ENCODE assay signal across 9 cellular contexts in the genomic region with DNA sequence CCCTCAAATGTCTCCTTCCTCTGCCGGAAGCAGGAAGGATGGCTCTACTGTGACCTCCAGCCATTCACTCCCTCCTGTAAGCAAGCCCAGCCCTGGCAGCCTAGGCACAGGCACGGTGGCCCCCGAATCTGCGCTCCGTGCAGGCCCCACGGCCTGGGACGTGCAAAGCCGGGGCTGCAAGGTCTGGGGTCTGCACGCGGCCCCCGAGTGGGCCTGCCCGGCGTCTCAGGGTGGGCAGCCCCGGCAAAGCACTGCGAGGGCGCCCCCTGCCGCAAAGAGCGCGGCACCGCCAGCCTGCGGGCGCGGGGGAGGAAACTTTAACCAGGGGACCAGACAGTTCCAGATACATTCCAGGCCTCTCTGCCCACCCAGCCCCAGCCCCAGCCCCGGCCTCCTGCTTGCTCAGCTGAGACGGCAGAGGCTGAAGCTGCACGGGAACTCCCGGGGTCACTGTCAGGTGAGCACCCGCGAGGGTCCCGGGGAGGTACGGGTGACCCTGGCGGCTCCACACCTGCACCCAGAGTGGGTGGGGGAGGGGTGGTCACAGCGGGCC.
DNase-seq lines count a peak whose midpoint lies in the region; ATAC-seq and TF ChIP-seq lines count a peak whose summit lies in the region.
"Had no signal": no experiment of that assay in that cellular context is flagged by ENCODE, and none has a peak within 500 bp of the region (broad histone marks: within the 10 kb centered on the region; RNA-seq: fewer than 3 reads in every experiment).

No MANE protein-coding gene starts in this region.

- H3K4me1 ChIP-seq in colonic mucosa (peaks cover 6% of the 10 kb centered on the region), lung (ENCODE audit: control insufficient read depth in 2 of 2, insufficient read depth in 2 of 2, low read length in 2 of 2) (peaks cover 0 to 19% of the 10 kb centered on the region in 2 donors), upper lobe of left lung (peaks cover 16 to 26% (median 20%) of the 10 kb centered on the region in 4 donors)
- no peaks in the 10 kb centered on the region for H3K4me1 ChIP-seq in CD4-positive, alpha-beta memory T cell (ENCODE audit: insufficient read depth, low read length)

- H3K4me3 Mint-ChIP-seq in activated CD4-positive, alpha-beta T cell treated with anti-CD3 and anti-CD28 coated beads, Interleukin-2, amount 10 ng/mL, durations not matched to agents 24 days and 14 days, result no peak overlapping the region
- no peak overlapping the region for H3K4me3 Mint-ChIP-seq in CD4-positive, alpha-beta memory T cell
- H3K4me3 Mint-ChIP-seq: activated naive CD8-positive, alpha-beta T cell had no signal

- peaks cover 6% of the 10 kb centered on the region for H3K36me3 Mint-ChIP-seq in activated CD4-positive, alpha-beta T cell treated with anti-CD3 and anti-CD28 coated beads, Interleukin-2, amount 10 ng/mL, durations not matched to agents 24 days and 14 days (ENCODE audit: low read depth)
- H3K36me3 Mint-ChIP-seq in CD4-positive, alpha-beta memory T cell, result peaks cover 7 to 41% of the 10 kb centered on the region in 2 donors
- H3K36me3 Mint-ChIP-seq: activated naive CD8-positive, alpha-beta T cell had no signal

- 21 to 24% methylated on average over 31 to 33 of the region's 33 CpGs for WGBS in lung, 2 donors
- WGBS in upper lobe of left lung, 2 donors, result 0 to 17% methylated on average over 1 to 33 of the region's 33 CpGs

- POLR2A ChIA-PET in CD4-positive, alpha-beta memory T cell (lab: Charles Lee; ENCODE audit: partially characterized antibody), result no interaction called here

- H3K27ac ChIP-seq in colonic mucosa (no peak overlapping the region), lung (ENCODE audit: low read depth in 1 of 2, low read length in 1 of 2) (peak overlapping the region in 1 of 2 donors; percentile 13), upper lobe of left lung (peak overlapping the region in 2 of 4 donors; percentile 59 to 65)
- no peak overlapping the region for H3K27ac ChIP-seq in CD4-positive, alpha-beta memory T cell (ENCODE audit: low read depth, low read length)

- no peak for TF ChIP-seq POLR2A in upper lobe of left lung (IDR thresholded peaks at IDR 0.05)

- no peaks in the 10 kb centered on the region for H3K27me3 ChIP-seq in colonic mucosa
- no peaks in the 10 kb centered on the region for H3K27me3 ChIP-seq in lung (ENCODE audit: control insufficient read depth, insufficient read depth)
- H3K27me3 ChIP-seq in upper lobe of left lung, result no peaks in the 10 kb centered on the region
- H3K27me3 ChIP-seq in CD4-positive, alpha-beta memory T cell (ENCODE audit: insufficient read depth, low read length), result no peaks in the 10 kb centered on the region

- peak overlapping the region in 1 of 2 donors; percentile 2 for H3K9ac ChIP-seq in colonic mucosa (ENCODE audit: low read depth in 2 of 2, low read length in 2 of 2)

- H3K9me3 ChIP-seq in colonic mucosa (no peaks in the 10 kb centered on the region), lung (ENCODE audit: control insufficient read depth in 2 of 2, insufficient read depth in 1 of 2, low read length in 1 of 2) (no peaks in the 10 kb centered on the region), upper lobe of left lung (no peaks in the 10 kb centered on the region)
- no peaks in the 10 kb centered on the region for H3K9me3 ChIP-seq in CD4-positive, alpha-beta memory T cell (ENCODE audit: control insufficient read depth in 1 of 2, low read length in 2 of 2)

- H3K4me3 ChIP-seq in colonic mucosa, result peak overlapping the region; percentile 4
- H3K4me3 ChIP-seq in lung, result no peak overlapping the region
- H3K4me3 ChIP-seq in upper lobe of left lung, result peak overlapping the region in 3 of 4 donors; percentile 36 to 48 (median 48)
- no peak overlapping the region for H3K4me3 ChIP-seq in CD4-positive, alpha-beta memory T cell (ENCODE audit: low read length in 2 of 2)

- ATAC-seq in lung (ENCODE audit: insufficient read depth, low FRiP score) (peak; percentile 50), upper lobe of left lung (ENCODE audit: low FRiP score in 2 of 2) (peak in 1 of 2 donors; percentile 69)

- intact Hi-C loops in activated CD4-positive, alpha-beta T cell treated with anti-CD3 and anti-CD28 coated beads, Interleukin-2, amount 10 ng/mL, durations not matched to agents 24 days and 14 days (cut with micrococcal nuclease), result no loop called here
- intact Hi-C loops in colonic mucosa (cut with DNase I), result no loop called here
- intact Hi-C loops in CD4-positive, alpha-beta memory T cell (cut with micrococcal nuclease), result no loop called here

- H3K27ac Mint-ChIP-seq in activated CD4-positive, alpha-beta T cell treated with anti-CD3 and anti-CD28 coated beads, Interleukin-2, amount 10 ng/mL, durations not matched to agents 24 days and 14 days, result no peak overlapping the region
- no peak overlapping the region for H3K27ac Mint-ChIP-seq in CD4-positive, alpha-beta memory T cell
- H3K27ac Mint-ChIP-seq: activated naive CD8-positive, alpha-beta T cell had no signal

- TF ChIP-seq EP300 in upper lobe of left lung (IDR thresholded peaks at IDR 0.05), result no peak

- H3K4me1 Mint-ChIP-seq in activated CD4-positive, alpha-beta T cell treated with anti-CD3 and anti-CD28 coated beads, Interleukin-2, amount 10 ng/mL, durations not matched to agents 24 days and 14 days, result peaks cover 2% of the 10 kb centered on the region
- H3K4me1 Mint-ChIP-seq in CD4-positive, alpha-beta memory T cell, result peaks cover 0 to 5% (median under 1%) of the 10 kb centered on the region in 4 donors

- DNase-seq in activated CD4-positive, alpha-beta T cell treated with anti-CD3 and anti-CD28 coated beads, Interleukin-2, amount 10 ng/mL, durations not matched to agents 24 days and 14 days, result peak; percentile 64
- no peak for DNase-seq in activated CD4-positive, alpha-beta T cell treated with anti-CD3 and anti-CD28 coated beads for 4 hours
- DNase-seq in NCI-H226, result peak; percentile 32
- no peak for DNase-seq in colonic mucosa
- DNase-seq in lung (ENCODE audit: low spot score), result no peak
- DNase-seq in upper lobe of left lung, result peak in 1 of 2 donors; percentile 90
- no peak for DNase-seq in CD4-positive, alpha-beta memory T cell
- no peak for DNase-seq in NCI-H187 treated with DMSO at 0.1 percent for 48 hours (lab: John Stamatoyannopoulos, UW)

- no peaks in the 10 kb centered on the region for H3K9me3 Mint-ChIP-seq in activated CD4-positive, alpha-beta T cell treated with anti-CD3 and anti-CD28 coated beads, Interleukin-2, amount 10 ng/mL, durations not matched to agents 24 days and 14 days
- peaks cover 0 to 5% (median 0%) of the 10 kb centered on the region in 8 donors for H3K9me3 Mint-ChIP-seq in CD4-positive, alpha-beta memory T cell

- CTCF ChIA-PET in CD4-positive, alpha-beta memory T cell (lab: Charles Lee; ENCODE audit: partially characterized antibody), result no interaction called here

- peak; percentile 51 for TF ChIP-seq CTCF in colonic mucosa (IDR thresholded peaks at IDR 0.05)
- no peak for TF ChIP-seq CTCF in lung (IDR thresholded peaks at IDR 0.05; ENCODE audit: control extremely low read depth, extremely low read depth)
- peak; percentile 71 to 85 (median 80) for TF ChIP-seq CTCF in upper lobe of left lung (IDR thresholded peaks at IDR 0.05)

- H3K36me3 ChIP-seq in colonic mucosa (peaks cover 4% of the 10 kb centered on the region), lung (ENCODE audit: control insufficient read depth in 2 of 2, insufficient read depth in 2 of 2, low read length in 2 of 2) (peaks cover 0 to 33% of the 10 kb centered on the region in 2 donors), upper lobe of left lung (peaks cover 9 to 47% (median 33%) of the 10 kb centered on the region in 4 donors)
- peaks cover 44% of the 10 kb centered on the region for H3K36me3 ChIP-seq in CD4-positive, alpha-beta memory T cell (ENCODE audit: insufficient read depth, low read length)

- no peaks in the 10 kb centered on the region for H3K27me3 Mint-ChIP-seq in activated CD4-positive, alpha-beta T cell treated with anti-CD3 and anti-CD28 coated beads, Interleukin-2, amount 10 ng/mL, durations not matched to agents 24 days and 14 days
- H3K27me3 Mint-ChIP-seq in CD4-positive, alpha-beta memory T cell, result no peaks in the 10 kb centered on the region
- H3K27me3 Mint-ChIP-seq: activated naive CD8-positive, alpha-beta T cell had no signal

Comparison
In these comparisons a context has a peak if more than half of its experiments do, and no peak if none do; other contexts are left out.
1. DNase-seq: peak in activated CD4-positive, alpha-beta T cell treated with anti-CD3 and anti-CD28 coated beads, Interleukin-2, amount 10 ng/mL, durations not matched to agents 24 days and 14 days (single experiment) and NCI-H226 (single experiment); none in activated CD4-positive, alpha-beta T cell treated with anti-CD3 and anti-CD28 coated beads for 4 hours (0 of 2), colonic mucosa (single experiment), lung (single experiment), CD4-positive, alpha-beta memory T cell (0 of 5) and NCI-H187 treated with DMSO at 0.1 percent for 48 hours (single experiment).
2. H3K4me3 ChIP-seq: peak in colonic mucosa (single experiment) and upper lobe of left lung (3 of 4); none in lung (single experiment) and CD4-positive, alpha-beta memory T cell (0 of 2).